ENCODE assay signal across 18 cellular contexts in genomic region chr7:16904086-16904485, GRCh38. TPM values are rescaled to one million over a fixed set of nuclear protein-coding genes. Genes with fewer than 3 reads are reported as not detected.
DNase-seq lines count a peak whose midpoint lies in the region; FAIRE-seq and TF ChIP-seq lines count a peak whose summit lies in the region.
"Had no signal": no experiment of that assay in that cellular context is flagged by ENCODE, and none has a peak within 500 bp of the region (broad histone marks: within the 10 kb centered on the region; RNA-seq: fewer than 3 reads in every experiment).

No MANE protein-coding gene starts in this region.

- peak overlapping the region; percentile 74 for H3K27ac ChIP-seq in SJSA1
- H3K27ac ChIP-seq: PC-9 had no signal

- peak; percentile 37 for DNase-seq in AG10803 (ENCODE audit: low read depth)
- DNase-seq in SJSA1 (ENCODE audit: low read depth in 1 of 2, low spot score in 2 of 2) = peak in 1 of 2 experiments; percentile 45
- no peak for DNase-seq in frontal cortex (ENCODE audit: low spot score in 2 of 2)
- peak; percentile 32 for DNase-seq in renal cortical epithelial cell (ENCODE audit: low read depth)
- no peak for DNase-seq in NCI-H510A (lab: John Stamatoyannopoulos, UW)
- no peak for DNase-seq in KBM-7
- DNase-seq in NCI-H345 treated with DMSO at 0.1 percent for 48 hours (lab: John Stamatoyannopoulos, UW; ENCODE audit: unreplicated experiment) = no peak
- DNase-seq in germinal center (ENCODE audit: low spot score) = no peak
- DNase-seq: CD8-positive, alpha-beta T cell; GOT3; MG63; NCI-H1092 treated with DMSO at 0.1 percent for 48 hours; NCI-H1694 treated with DMSO at 0.1 percent for 48 hours; NCI-H446; NCI-H748 treated with DMSO at 0.1 percent for 48 hours had no signal

- TF ChIP-seq CTCF in AG10803 (conservative IDR thresholded peaks at IDR 0.05; ENCODE audit: low read length) = no peak

- H3K4me3 ChIP-seq in AG10803 (ENCODE audit: low read length) (no peak overlapping the region), SJSA1 (no peak overlapping the region)
- H3K4me3 ChIP-seq: MG63, PC-9 had no signal

- no peaks in the 10 kb centered on the region for H3K27me3 ChIP-seq in SJSA1 (replicated peaks)
- H3K27me3 ChIP-seq: MG63 had no signal

- H3K36me3 ChIP-seq in SJSA1 = no peaks in the 10 kb centered on the region
- H3K36me3 ChIP-seq: MG63 had no signal

- peak; percentile 13 for FAIRE-seq in frontal cortex (lab: Jason Lieb, UNC)

- H3K4me1 ChIP-seq in SJSA1 (replicated peaks) = peaks cover 25% of the 10 kb centered on the region

- no peaks in the 10 kb centered on the region; the same call in 1 of the 2 replicates for H3K9me3 ChIP-seq in SJSA1 (replicated peaks)
- H3K9me3 ChIP-seq: MG63 had no signal

- in situ Hi-C loops in KBM-7 (cut with MboI; ENCODE audit: low pct_unique_long_range_greater_than_20kb, low sequenced_read_pairs) = no loop called here

RNA-seq across cellular contexts. Expression of gene AGR3, which starts 22.3 kb away (rescaled TPM):
- total RNA-seq in SJSA1 (2014; rRNA removed; shearing (Covaris generic)) = not detected in 2 replicates
- total RNA-seq in frontal cortex = not detected
- total RNA-seq in renal cortical epithelial cell = not detected in 2 replicates
- total RNA-seq: A673; CD8-positive, alpha-beta T cell; Right ventricle myocardium inferior had no signal

Comparison
In these comparisons a context has a peak if more than half of its experiments do, and no peak if none do; other contexts are left out.
1. DNase-seq: peak in AG10803 (single experiment) and renal cortical epithelial cell (single experiment); none in frontal cortex (0 of 2), NCI-H510A (single experiment), KBM-7 (single experiment), NCI-H345 treated with DMSO at 0.1 percent for 48 hours (single experiment) and germinal center (single experiment).